ENCODE assay signal across 8 cellular contexts in the genomic region with DNA sequence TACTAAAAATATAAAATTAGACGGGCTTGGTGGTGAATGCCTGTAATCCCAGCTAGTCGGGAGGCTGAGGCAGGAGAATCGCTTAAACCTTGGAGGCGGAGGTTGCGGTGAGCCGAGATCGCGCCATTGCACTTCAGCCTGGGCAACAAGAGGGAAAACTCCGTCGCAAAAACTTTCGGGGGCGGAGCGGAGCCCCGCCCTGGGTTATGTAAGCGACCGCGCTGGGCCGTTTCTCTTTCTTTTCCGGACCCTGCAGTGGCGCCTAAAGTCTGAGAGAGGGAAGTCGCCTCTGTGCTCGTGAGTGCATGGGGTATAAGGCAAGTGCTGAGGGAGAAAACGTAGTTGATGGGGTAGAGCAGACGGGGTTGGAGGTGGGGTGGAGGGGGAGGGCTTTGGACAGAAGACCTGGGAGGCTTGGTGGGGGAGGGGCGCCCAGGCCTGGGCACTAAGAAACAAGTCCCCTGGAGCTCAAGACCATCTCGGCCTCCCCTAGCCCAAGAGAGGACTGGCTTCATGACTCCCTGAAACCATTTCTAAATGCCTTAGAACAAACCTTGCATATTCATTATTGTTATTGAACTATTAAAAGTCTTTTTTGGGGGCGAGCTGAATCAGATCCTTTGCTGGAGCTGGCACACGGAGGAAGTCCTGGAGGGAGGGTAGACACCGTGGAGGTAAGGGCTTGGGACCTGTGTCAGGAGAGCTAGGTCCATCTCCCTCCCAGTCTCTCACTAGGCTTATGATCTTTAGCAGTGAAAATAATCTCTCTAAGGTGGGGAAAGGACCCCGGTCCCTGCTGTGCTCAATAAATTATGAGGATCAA.
A peak's percentile ranks its signal among the peaks of the same experiment; 100 is the strongest.
DNase-seq lines count a peak whose midpoint lies in the region; TF ChIP-seq lines count a peak whose summit lies in the region.

No MANE protein-coding gene starts in this region.

- H3K27ac ChIP-seq in VCaP: peak overlapping the region; percentile 53

- no peak for TF ChIP-seq CTCF in GM12865 (IDR thresholded peaks at IDR 0.05; ENCODE audit: insufficient read depth, low read depth, low read length, missing control alignments)
- no peak for TF ChIP-seq CTCF in VCaP (conservative IDR thresholded peaks at IDR 0.05)
- TF ChIP-seq CTCF in cardiac fibroblast (IDR thresholded peaks at IDR 0.05; ENCODE audit: low read depth, low read length): no peak

- H3K4me3 ChIP-seq in GM12865 (ENCODE audit: low read depth, low read length) (peak overlapping the region; percentile 94), cardiac fibroblast (replicated peaks in 1 of 2; ENCODE audit: low read depth in 2 of 2, low read length in 2 of 2) (peak overlapping the region; percentile 79 to 86)

- DNase-seq in GM12865 (ENCODE audit: low read depth): peak; percentile 88
- DNase-seq in HUDEP-2 (lab: John Stamatoyannopoulos, UW; ENCODE audit: unreplicated experiment in 76 of 76): peak in 71 of 76 experiments; percentile 6 to 94 (median 68)
- DNase-seq in cardiac fibroblast (ENCODE audit: low read depth in 2 of 2): peak; percentile 67 to 75
- peak; percentile 75 for DNase-seq in kidney tubule cell (ENCODE audit: low spot score)
- peak; percentile 60 for DNase-seq in stimulated activated CD4-positive, alpha-beta T cell treated with anti-CD3 and anti-CD28 coated beads, Interleukin-1b, Interleukin-23, amount 100 ng/mL, for 48 hours
- no peak for DNase-seq in SHP77 (lab: John Stamatoyannopoulos, UW)
- no peak for DNase-seq in DMS153 treated with DMSO at 0.1 percent for 48 hours (lab: John Stamatoyannopoulos, UW; ENCODE audit: unreplicated experiment)

Comparison
In these comparisons a context has a peak if more than half of its experiments do, and no peak if none do; other contexts are left out.
1. DNase-seq: peak in GM12865 (single experiment), HUDEP-2 (71 of 76), cardiac fibroblast (2 of 2), kidney tubule cell (single experiment) and stimulated activated CD4-positive, alpha-beta T cell treated with anti-CD3 and anti-CD28 coated beads, Interleukin-1b, Interleukin-23, amount 100 ng/mL, for 48 hours (single experiment); none in SHP77 (0 of 2) and DMS153 treated with DMSO at 0.1 percent for 48 hours (single experiment).